In genomic region chr4:45944000-45944399, GRCh38 we compare ENCODE assay signal across 20 cellular contexts.
DNase-seq lines count a peak whose midpoint lies in the region; ATAC-seq and TF ChIP-seq lines count a peak whose summit lies in the region.
"Had no signal": no experiment of that assay in that cellular context is flagged by ENCODE, and none has a peak within 500 bp of the region (broad histone marks: within the 10 kb centered on the region; RNA-seq: fewer than 3 reads in every experiment).

No MANE protein-coding gene starts in this region.

- H3K27me3 ChIP-seq in SK-N-SH (ENCODE audit: insufficient read depth) = no peaks in the 10 kb centered on the region
- H3K27me3 ChIP-seq: hepatocyte, vagina had no signal

- no peaks in the 10 kb centered on the region for H3K36me3 ChIP-seq in SK-N-SH (replicated peaks in 1 of 2; ENCODE audit: control insufficient read depth in 1 of 2, insufficient read depth in 2 of 2, low read length in 1 of 2)
- H3K36me3 ChIP-seq in OCI-LY7 (ENCODE audit: insufficient read depth, low read length) = no peaks in the 10 kb centered on the region
- H3K36me3 ChIP-seq: vagina had no signal

- H3K4me1 ChIP-seq in SK-N-SH (ENCODE audit: control insufficient read depth in 1 of 2, insufficient read depth in 2 of 2, low read depth in 1 of 2, low read length in 1 of 2) = no peaks in the 10 kb centered on the region
- H3K4me1 ChIP-seq in OCI-LY7 (ENCODE audit: insufficient read depth, low read length, poor library complexity, severe bottlenecking) = no peaks in the 10 kb centered on the region
- H3K4me1 ChIP-seq: vagina had no signal

- TF ChIP-seq EP300 in SK-N-SH (IDR thresholded peaks at IDR 0.05; ENCODE audit: borderline replicate concordance in 1 of 2, low read depth in 1 of 2, low read length in 1 of 2) = no peak

- peak; percentile 31; the same call in 1 of the 2 replicates for TF ChIP-seq RAD21 in SK-N-SH (IDR thresholded peaks at IDR 0.05; ENCODE audit: low read length)

- no peaks in the 10 kb centered on the region for H3F3A ChIP-seq in SK-N-SH (replicated peaks; ENCODE audit: insufficient read depth)

- H2AFZ ChIP-seq in SK-N-SH (ENCODE audit: low read depth) (no peak overlapping the region), OCI-LY7 (ENCODE audit: low read length) (no peak overlapping the region)
- H2AFZ ChIP-seq: hepatocyte had no signal

- WGBS in SK-N-SH (ENCODE audit: low lambda C conversion rate) = 0% methylated on average over 1 of the region's 1 CpG

- CTCF ChIA-PET in SK-N-SH (lab: Yijun Ruan, JAX) = interaction anchor here (1.1 to 2.4 kb wide), 4 partner anchors 13 to 704 kb away, joined by 3 to 9 read pairs (median 4); no protein-coding TSS in a partner anchor
- CTCF ChIA-PET in OCI-LY7 (lab: Charles Lee; ENCODE audit: unreplicated experiment) = no interaction called here

- no peaks in the 10 kb centered on the region for H3K9me2 ChIP-seq in SK-N-SH
- H3K9me2 ChIP-seq in OCI-LY7 (ENCODE audit: insufficient read depth, low read length) = no peaks in the 10 kb centered on the region; the same call in 1 of the 2 replicates

- ATAC-seq in SK-N-SH treated with all-trans-retinoic acid at 6 μM for 48 hours = no peak
- ATAC-seq: activated T-helper 17 cell treated with anti-CD3 and anti-CD28 coated beads, Interleukin-2, amount 50 U/mL, for 72 hours; naive thymus-derived CD4-positive, alpha-beta T cell; T-cell had no signal

- H3K9me3 ChIP-seq in SK-N-SH (no peaks in the 10 kb centered on the region), OCI-LY7 (ENCODE audit: low read length) (no peaks in the 10 kb centered on the region)
- H3K9me3 ChIP-seq: vagina had no signal

- H3K4me3 ChIP-seq in SK-N-SH (ENCODE audit: low read depth in 2 of 2, low read length in 1 of 2) (no peak overlapping the region), retinal pigment epithelial cell (ENCODE audit: low read length) (no peak overlapping the region), OCI-LY7 (ENCODE audit: low read depth, low read length, poor library complexity, severe bottlenecking) (no peak overlapping the region)
- H3K4me3 ChIP-seq in Jurkat, Clone E6-1 (ENCODE audit: low read length) = no peak overlapping the region
- H3K4me3 ChIP-seq: hepatocyte, vagina had no signal

- no TSS peak for BruUV-seq in OCI-LY7 (replicated peaks; lab: Mats Ljungman, UMichigan)

- TF ChIP-seq CTCF in SK-N-SH (IDR thresholded peaks at IDR 0.05) (peak; percentile 28), VCaP (conservative IDR thresholded peaks at IDR 0.05) (peak; percentile 44), retinal pigment epithelial cell (conservative IDR thresholded peaks at IDR 0.05; ENCODE audit: low read depth, low read length) (peak; percentile 9), OCI-LY7 (conservative IDR thresholded peaks at IDR 0.05; ENCODE audit: low read length) (no peak)

- POLR2A ChIA-PET in SK-N-SH (lab: Yijun Ruan, JAX) (no interaction called here), OCI-LY7 (lab: Charles Lee) (interaction anchor here (0.7 to 1.2 kb wide), 2 partner anchors 12 to 380 kb away, joined by 4 read pairs; no protein-coding TSS in a partner anchor)

- intact Hi-C loops in OCI-LY7 (cut with micrococcal nuclease; ENCODE audit: unreplicated experiment) = no loop called here

- H3K79me2 ChIP-seq in SK-N-SH (ENCODE audit: insufficient read depth) = no peaks in the 10 kb centered on the region
- no peaks in the 10 kb centered on the region for H3K79me2 ChIP-seq in OCI-LY7 (ENCODE audit: insufficient read depth, low read depth, low read length)
- H3K79me2 ChIP-seq: hepatocyte had no signal

- H4K20me1 ChIP-seq in SK-N-SH (ENCODE audit: insufficient read depth) (no peaks in the 10 kb centered on the region), OCI-LY7 (ENCODE audit: insufficient read depth, low read length) (no peaks in the 10 kb centered on the region)

- H3K4me2 ChIP-seq in SK-N-SH (no peak overlapping the region), OCI-LY7 (ENCODE audit: low read length) (no peak overlapping the region)
- H3K4me2 ChIP-seq: hepatocyte had no signal

- H3K27ac ChIP-seq in SK-N-SH (ENCODE audit: low read depth in 2 of 2, low read length in 1 of 2) (no peak overlapping the region), VCaP (no peak overlapping the region), OCI-LY7 (ENCODE audit: low read depth, low read length, poor library complexity, severe bottlenecking) (no peak overlapping the region)
- H3K27ac ChIP-seq: hepatocyte, vagina had no signal

- peak; percentile 1 for DNase-seq in SK-N-SH
- peak; percentile 1 for DNase-seq in Jurkat, Clone E6-1 (ENCODE audit: low read depth, low spot score)
- no peak for DNase-seq in retinal pigment epithelial cell (ENCODE audit: low read depth)
- DNase-seq in amniotic stem cell (lab: John Stamatoyannopoulos, UW) = no peak
- DNase-seq in NCI-H1105 (lab: John Stamatoyannopoulos, UW) = no peak
- no peak for DNase-seq in OCI-LY7 (ENCODE audit: low spot score)
- DNase-seq: activated CD4-positive, CD25-positive, alpha-beta regulatory T cell; effector CD4-positive, alpha-beta T cell; IMR-90; naive thymus-derived CD4-positive, alpha-beta T cell; NCI-H187; NCI-H510A treated with DMSO at 0.1 percent for 48 hours; stimulated activated CD4-positive, alpha-beta T cell treated with anti-CD3 and anti-CD28 coated beads, Interleukin-4, amount 100 ng/mL, for 4 hours; stimulated activated CD8-positive, alpha-beta memory T cell treated with anti-CD3 and anti-CD28 coated beads, Interleukin-4, amount 100 ng/mL, for 48 hours; T-cell had no signal

- H3K9ac ChIP-seq in SK-N-SH = no peak overlapping the region

TF ChIP-seq in SK-N-SH, 30 proteins besides CTCF, POLR2A, EP300 and RAD21 (continues in another document):
- TF ChIP-seq RCOR1 (IDR thresholded peaks at IDR 0.05; ENCODE audit: low read length) (no peak), CHD2 (IDR thresholded peaks at IDR 0.05; ENCODE audit: low read length, partially characterized antibody) (no peak), RFX5 (IDR thresholded peaks at IDR 0.05; ENCODE audit: low read length) (no peak), TEAD4 (IDR thresholded peaks at IDR 0.05; ENCODE audit: borderline replicate concordance, insufficient read depth) (no peak), FOSL2 (IDR thresholded peaks at IDR 0.05; ENCODE audit: borderline replicate concordance, low read depth) (no peak), RXRA (IDR thresholded peaks at IDR 0.05; ENCODE audit: borderline replicate concordance, low read depth) (no peak), USF1 (IDR thresholded peaks at IDR 0.05; ENCODE audit: borderline replicate concordance, low read depth) (no peak), FOXJ3 (CRISPR knock-in tag; IDR thresholded peaks at IDR 0.05) (no peak), NRF1 (IDR thresholded peaks at IDR 0.05; ENCODE audit: low read depth, low read length) (no peak), ELF1 (IDR thresholded peaks at IDR 0.05) (no peak), PBX3 (IDR thresholded peaks at IDR 0.05) (no peak)

TF ChIP-seq in SK-N-SH treated with all-trans-retinoic acid at 6 μM for 48 hours, 23 proteins besides CTCF, POLR2A, EP300 and RAD21 (continues in another document):
- TF ChIP-seq TOX (CRISPR knock-in tag; IDR thresholded peaks at IDR 0.05; ENCODE audit: borderline replicate concordance) (no peak), PPARA (CRISPR knock-in tag; IDR thresholded peaks at IDR 0.05; ENCODE audit: borderline replicate concordance) (no peak), ARNTL (CRISPR knock-in tag; IDR thresholded peaks at IDR 0.05; ENCODE audit: borderline replicate concordance, low read depth) (no peak), ZNF70 (CRISPR knock-in tag; IDR thresholded peaks at IDR 0.05) (no peak), OSR1 (CRISPR knock-in tag; IDR thresholded peaks at IDR 0.05) (no peak), BACH2 (CRISPR knock-in tag; IDR thresholded peaks at IDR 0.05; ENCODE audit: borderline replicate concordance) (no peak), TCF4 (CRISPR knock-in tag; IDR thresholded peaks at IDR 0.05; ENCODE audit: borderline replicate concordance) (no peak), ZC3H10 (CRISPR knock-in tag; IDR thresholded peaks at IDR 0.05) (no peak), CREB5 (CRISPR knock-in tag; IDR thresholded peaks at IDR 0.05; ENCODE audit: low read depth) (no peak), RARB (CRISPR knock-in tag; IDR thresholded peaks at IDR 0.05) (no peak), SNAI2 (CRISPR knock-in tag; IDR thresholded peaks at IDR 0.05) (no peak), ZFP3 (CRISPR knock-in tag; IDR thresholded peaks at IDR 0.05) (no peak), ZNF8 (CRISPR knock-in tag; IDR thresholded peaks at IDR 0.05) (no peak)
- TF ChIP-seq, protein P1, sequence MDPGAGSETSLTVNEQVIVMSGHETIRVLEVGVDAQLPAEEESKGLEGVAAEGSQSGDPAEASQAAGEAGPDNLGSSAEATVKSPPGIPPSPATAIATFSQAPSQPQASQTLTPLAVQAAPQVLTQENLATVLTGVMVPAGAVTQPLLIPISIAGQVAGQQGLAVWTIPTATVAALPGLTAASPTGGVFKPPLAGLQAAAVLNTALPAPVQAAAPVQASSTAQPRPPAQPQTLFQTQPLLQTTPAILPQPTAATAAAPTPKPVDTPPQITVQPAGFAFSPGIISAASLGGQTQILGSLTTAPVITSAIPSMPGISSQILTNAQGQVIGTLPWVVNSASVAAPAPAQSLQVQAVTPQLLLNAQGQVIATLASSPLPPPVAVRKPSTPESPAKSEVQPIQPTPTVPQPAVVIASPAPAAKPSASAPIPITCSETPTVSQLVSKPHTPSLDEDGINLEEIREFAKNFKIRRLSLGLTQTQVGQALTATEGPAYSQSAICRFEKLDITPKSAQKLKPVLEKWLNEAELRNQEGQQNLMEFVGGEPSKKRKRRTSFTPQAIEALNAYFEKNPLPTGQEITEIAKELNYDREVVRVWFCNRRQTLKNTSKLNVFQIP (CRISPR knock-in tag; IDR thresholded peaks at IDR 0.05; ENCODE audit: borderline replicate concordance, low read depth) = no peak

Comparison
In these comparisons a context has a peak if more than half of its experiments do, and no peak if none do; other contexts are left out.
1. DNase-seq: peak in SK-N-SH (single experiment) and Jurkat, Clone E6-1 (single experiment); none in retinal pigment epithelial cell (single experiment), amniotic stem cell (single experiment), NCI-H1105 (single experiment) and OCI-LY7 (single experiment).